8 cellular contexts compared by ENCODE assay signal in the genomic region with DNA sequence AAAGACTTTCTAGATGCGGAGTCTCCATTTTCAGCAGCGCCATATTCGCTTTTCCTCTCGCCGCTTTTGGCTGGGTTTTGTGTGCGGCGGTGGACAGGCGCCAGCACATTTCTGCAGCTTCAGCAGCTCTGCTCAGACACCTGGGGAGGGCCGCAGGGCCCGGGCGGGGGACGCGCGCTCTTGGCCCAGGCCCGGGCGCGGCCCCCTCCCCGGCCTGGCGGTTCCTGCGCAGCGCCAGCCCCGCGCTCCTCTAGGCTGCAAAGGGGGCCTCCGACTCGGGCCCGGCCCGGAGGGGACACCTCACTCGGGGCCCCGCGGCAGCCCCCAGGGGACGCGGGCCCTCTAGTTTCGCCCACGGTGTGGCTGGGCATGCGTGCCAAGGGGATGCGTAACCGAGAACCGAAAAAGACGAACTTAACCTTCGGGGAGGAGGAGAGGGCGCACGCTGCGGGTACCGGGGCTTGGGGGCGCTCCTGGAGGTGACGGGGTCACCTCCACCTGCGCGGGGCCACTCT. TPM values are rescaled to one million over a fixed set of nuclear protein-coding genes. Genes with fewer than 3 reads are reported as not detected.
DNase-seq lines count a peak whose midpoint lies in the region; ATAC-seq, FAIRE-seq and TF ChIP-seq lines count a peak whose summit lies in the region.

No MANE protein-coding gene starts in this region.

- intact Hi-C loops in HCT116 (cut with micrococcal nuclease) (loop anchor here (10.0 kb wide), 1 partner anchor 812 kb away; no protein-coding TSS in a partner anchor), PC-3 (cut with micrococcal nuclease) (loop anchor here (10.0 kb wide), 1 partner anchor 732 kb away; no protein-coding TSS in a partner anchor), left ventricle myocardium inferior (cut with micrococcal nuclease) (no loop called here), prostate gland (cut with DNase I) (loop anchor here (2.0 to 10.0 kb wide), 4 partner anchors 64 to 758 kb away; partner anchors contain the start of genes COMMD3 and SKIDA1)

- H2AFZ ChIP-seq in HCT116 (ENCODE audit: low read depth, low read length, poor library complexity, severe bottlenecking) (no peak overlapping the region), PC-3 (ENCODE audit: low read length) (peak overlapping the region; percentile 91)

- H3K27me3 ChIP-seq in HCT116 (ENCODE audit: insufficient read depth, low read length) = no peaks in the 10 kb centered on the region
- H3K27me3 ChIP-seq in PC-3 (ENCODE audit: low read length) = no peaks in the 10 kb centered on the region
- H3K27me3 ChIP-seq in left ventricle myocardium inferior (ENCODE audit: low read depth) = no peaks in the 10 kb centered on the region
- H3K27me3 ChIP-seq in prostate gland (replicated peaks; ENCODE audit: insufficient read depth) = no peaks in the 10 kb centered on the region

- DNase-seq in GM12892 (ENCODE audit: insufficient read length) (peak; percentile 39), HCT116 (ENCODE audit: low read depth, low spot score) (no peak), PC-3 (no peak), left ventricle myocardium inferior (peak; percentile 62), prostate gland (ENCODE audit: low spot score) (peak; percentile 56), NCI-H82 treated with DMSO at 0.1 percent for 48 hours (lab: John Stamatoyannopoulos, UW; ENCODE audit: unreplicated experiment) (no peak), GM19238 (ENCODE audit: insufficient read length, low spot score) (no peak)
- DNase-seq in activated naive CD8-positive, alpha-beta T cell treated with anti-CD3 and anti-CD28 coated beads, Interleukin-2, amount 50 U/mL, for 16 hours (ENCODE audit: low read depth, low spot score) = peak; percentile 47

- TF ChIP-seq CTCF in HCT116 (IDR thresholded peaks at IDR 0.05 in 2 of 3, conservative IDR thresholded peaks at IDR 0.05 in 1 of 3; ENCODE audit: borderline replicate concordance in 1 of 3, insufficient read depth in 1 of 3, low read depth in 2 of 3, low read length in 2 of 3) = no peak
- TF ChIP-seq CTCF in PC-3 (conservative IDR thresholded peaks at IDR 0.05; ENCODE audit: low read depth, low read length) = no peak
- TF ChIP-seq CTCF in left ventricle myocardium inferior (IDR thresholded peaks at IDR 0.05; ENCODE audit: borderline replicate concordance) = no peak
- no peak for TF ChIP-seq CTCF in prostate gland (IDR thresholded peaks at IDR 0.05)

- POLR2A ChIA-PET in HCT116 (lab: Charles Lee) (no interaction called here), PC-3 (lab: Charles Lee; ENCODE audit: unreplicated experiment) (no interaction called here)

- ATAC-seq in HCT116 (peak; percentile 62), PC-3 (no peak)

- H3K27ac ChIP-seq in HCT116 (ENCODE audit: low read depth, low read length) (peak overlapping the region; percentile 70), PC-3 (ENCODE audit: low read length) (peak overlapping the region; percentile 89), left ventricle myocardium inferior (replicated peaks) (peak overlapping the region; percentile 98), prostate gland (peak overlapping the region; percentile 91 to 92)

- no TSS peak for BruUV-seq in HCT116 (replicated peaks; lab: Mats Ljungman, UMichigan)
- BruUV-seq in PC-3 (replicated peaks; lab: Mats Ljungman, UMichigan) = no TSS peak

- CTCF ChIA-PET in HCT116 (lab: Charles Lee) = no interaction called here
- CTCF ChIA-PET in PC-3 (lab: Charles Lee) = no interaction called here

- H3K9me2 ChIP-seq in HCT116 (ENCODE audit: insufficient read depth) = no peaks in the 10 kb centered on the region
- H3K9me2 ChIP-seq in PC-3 (replicated peaks; ENCODE audit: low read length) = no peaks in the 10 kb centered on the region

- H3K4me1 ChIP-seq in HCT116 (ENCODE audit: control insufficient read depth in 1 of 2, insufficient read depth in 2 of 2, low read length in 2 of 2) = peaks cover 11 to 24% of the 10 kb centered on the region in 2 experiments
- peaks cover 25% of the 10 kb centered on the region for H3K4me1 ChIP-seq in PC-3 (ENCODE audit: insufficient read depth, low read length)
- H3K4me1 ChIP-seq in left ventricle myocardium inferior = peaks cover 46% of the 10 kb centered on the region
- H3K4me1 ChIP-seq in prostate gland (replicated peaks) = no peaks in the 10 kb centered on the region

- no peak for TF ChIP-seq RAD21 in HCT116 (IDR thresholded peaks at IDR 0.05; ENCODE audit: low read depth)

- H3K9ac ChIP-seq in HCT116 (ENCODE audit: low read length) (peak overlapping the region; percentile 70), PC-3 (ENCODE audit: low read length) (peak overlapping the region; percentile 98)

- H3K4me2 ChIP-seq in HCT116 (ENCODE audit: low read length) = peak overlapping the region; percentile 72
- H3K4me2 ChIP-seq in PC-3 (ENCODE audit: low read length) = peak overlapping the region; percentile 93

- FAIRE-seq in GM12892 (lab: Jason Lieb, UNC) = peak; percentile 42

- no peaks in the 10 kb centered on the region for H3K79me2 ChIP-seq in HCT116 (ENCODE audit: insufficient read depth, low read length)
- H3K79me2 ChIP-seq in PC-3 (ENCODE audit: low read length) = peaks cover 23% of the 10 kb centered on the region

- H3K9me3 ChIP-seq in HCT116 (ENCODE audit: control insufficient read depth in 1 of 2, insufficient read depth in 1 of 2, low read depth in 1 of 2, low read length in 2 of 2) (no peaks in the 10 kb centered on the region), PC-3 (ENCODE audit: low read length) (no peaks in the 10 kb centered on the region), left ventricle myocardium inferior (replicated peaks) (no peaks in the 10 kb centered on the region), prostate gland (no peaks in the 10 kb centered on the region)

- WGBS in prostate gland = under 1% methylated on average over 46 of the region's 48 CpGs

- peak overlapping the region; percentile 47 to 59 for H3K4me3 ChIP-seq in HCT116 (replicated peaks in 1 of 2; ENCODE audit: low read depth in 1 of 2, low read length in 2 of 2)
- H3K4me3 ChIP-seq in PC-3 (ENCODE audit: low read length) = peak overlapping the region; percentile 68
- peak overlapping the region; percentile 83 for H3K4me3 ChIP-seq in left ventricle myocardium inferior
- peak overlapping the region; percentile 60 to 62 for H3K4me3 ChIP-seq in prostate gland

- H3K36me3 ChIP-seq in HCT116 (ENCODE audit: control insufficient read depth in 1 of 2, insufficient read depth in 2 of 2, low read length in 2 of 2) (no peaks in the 10 kb centered on the region), PC-3 (ENCODE audit: low read depth, low read length) (no peaks in the 10 kb centered on the region), left ventricle myocardium inferior (no peaks in the 10 kb centered on the region), prostate gland (no peaks in the 10 kb centered on the region)

- TF ChIP-seq POLR2A in GM12892 (IDR thresholded peaks at IDR 0.05; ENCODE audit: low read depth, low read length) (peak; percentile 52; the same call in 1 of the 2 replicates), HCT116 (IDR thresholded peaks at IDR 0.05; ENCODE audit: borderline replicate concordance, extremely low read depth, insufficient read depth, insufficient read length) (no peak), prostate gland (IDR thresholded peaks at IDR 0.05) (peak; percentile 18)

- H3F3A ChIP-seq in PC-3 (ENCODE audit: low read length, unreplicated experiment) = peaks cover 1% of the 10 kb centered on the region

- RAD21 ChIA-PET in HCT116 (lab: Charles Lee; ENCODE audit: low non-redundant PET in 1 of 2, low total read pairs in 2 of 2, uncharacterized antibody in 2 of 2, unreplicated experiment in 2 of 2) = no interaction called here

- no peaks in the 10 kb centered on the region for H4K20me1 ChIP-seq in HCT116 (ENCODE audit: insufficient read depth)
- no peaks in the 10 kb centered on the region for H4K20me1 ChIP-seq in PC-3 (ENCODE audit: low read length)

TF ChIP-seq in HCT116, 20 proteins besides CTCF, POLR2A, EP300 and RAD21:
- TF ChIP-seq MAX (IDR thresholded peaks at IDR 0.05) = no peak
- TF ChIP-seq ZFX (IDR thresholded peaks at IDR 0.05) = peak; percentile 88

RNA-seq across cellular contexts. Expression of gene EBLN1, which starts 34.5 kb away (rescaled TPM):
- not detected for polyA plus RNA-seq in GM12892 (2012; ENCODE audit: missing spikeins)
- not detected for total RNA-seq in HCT116 (2021; ENCODE audit: unreplicated experiment)
- polyA plus RNA-seq in HCT116 (2012) = 0.07 TPM in 1 of 2 replicates, not detected in the other
- total RNA-seq in PC-3 (2014; rRNA removed) = not detected in 2 replicates
- total RNA-seq in left ventricle myocardium inferior = not detected
- 1 to 10 TPM in 1 of 2 donors, not detected in 1; 1.8 TPM for total RNA-seq in prostate gland

Comparison
In these comparisons a context has a peak if more than half of its experiments do, and no peak if none do; other contexts are left out.
1. DNase-seq: peak in GM12892 (single experiment), activated naive CD8-positive, alpha-beta T cell treated with anti-CD3 and anti-CD28 coated beads, Interleukin-2, amount 50 U/mL, for 16 hours (single experiment), left ventricle myocardium inferior (single experiment) and prostate gland (single experiment); none in HCT116 (single experiment), PC-3 (single experiment), NCI-H82 treated with DMSO at 0.1 percent for 48 hours (single experiment) and GM19238 (single experiment).
2. Peak in every context shown above with its lines, with median percentiles within 50 percentile points of each other: H3K27ac ChIP-seq and H3K4me3 ChIP-seq.